Comparison of ENCODE assay signal across 1 cellular context in genomic region chr15:99268431-99268830, GRCh38.
TF ChIP-seq lines count a peak whose summit lies in the region.

No MANE protein-coding gene starts in this region.

TF ChIP-seq in HepG2, 621 proteins besides CTCF, POLR2A, EP300 and RAD21 (continued from another document):
- TF ChIP-seq ARID5B (CRISPR knock-in tag; IDR thresholded peaks at IDR 0.05) (peak; percentile 68), FOXK1 (CRISPR knock-in tag; IDR thresholded peaks at IDR 0.05; ENCODE audit: borderline replicate concordance, low read depth) (peak; percentile 23; the same call in 1 of the 2 replicates), NRL (CRISPR knock-in tag; IDR thresholded peaks at IDR 0.05; ENCODE audit: borderline replicate concordance) (no peak), SOX5 (CRISPR knock-in tag; IDR thresholded peaks at IDR 0.05; ENCODE audit: borderline replicate concordance) (peak; percentile 36; the same call in 1 of the 2 replicates), SOX6 (IDR thresholded peaks at IDR 0.05) (no peak), SOX6 (CRISPR knock-in tag; IDR thresholded peaks at IDR 0.05) (peak; percentile 35; the same call in 1 of the 2 replicates), FOXP1 (IDR thresholded peaks at IDR 0.05) (no peak), FOXP1 (CRISPR knock-in tag; IDR thresholded peaks at IDR 0.05) (peak; percentile 76), FOXP4 (CRISPR knock-in tag; IDR thresholded peaks at IDR 0.05) (peak; percentile 70), CREB1 (IDR thresholded peaks at IDR 0.05) (no peak), CREB1 (CRISPR knock-in tag; IDR thresholded peaks at IDR 0.05) (0 out of 2 replicates have a peak, but pooled peaks have one; percentile 15), ZNF878 (CRISPR knock-in tag; IDR thresholded peaks at IDR 0.05) (peak; percentile 26; the same call in 1 of the 2 replicates), ZNF281 (CRISPR knock-in tag; IDR thresholded peaks at IDR 0.05; ENCODE audit: borderline replicate concordance) (peak; percentile 87), DZIP1 (CRISPR knock-in tag; IDR thresholded peaks at IDR 0.05) (no peak), ZSCAN12 (CRISPR knock-in tag; IDR thresholded peaks at IDR 0.05) (no peak), PAXIP1 (CRISPR knock-in tag; conservative IDR thresholded peaks at IDR 0.05) (peak; percentile 64)
TF ChIP-seq in HepG2: peak in this region for 26.
